In the genomic region with DNA sequence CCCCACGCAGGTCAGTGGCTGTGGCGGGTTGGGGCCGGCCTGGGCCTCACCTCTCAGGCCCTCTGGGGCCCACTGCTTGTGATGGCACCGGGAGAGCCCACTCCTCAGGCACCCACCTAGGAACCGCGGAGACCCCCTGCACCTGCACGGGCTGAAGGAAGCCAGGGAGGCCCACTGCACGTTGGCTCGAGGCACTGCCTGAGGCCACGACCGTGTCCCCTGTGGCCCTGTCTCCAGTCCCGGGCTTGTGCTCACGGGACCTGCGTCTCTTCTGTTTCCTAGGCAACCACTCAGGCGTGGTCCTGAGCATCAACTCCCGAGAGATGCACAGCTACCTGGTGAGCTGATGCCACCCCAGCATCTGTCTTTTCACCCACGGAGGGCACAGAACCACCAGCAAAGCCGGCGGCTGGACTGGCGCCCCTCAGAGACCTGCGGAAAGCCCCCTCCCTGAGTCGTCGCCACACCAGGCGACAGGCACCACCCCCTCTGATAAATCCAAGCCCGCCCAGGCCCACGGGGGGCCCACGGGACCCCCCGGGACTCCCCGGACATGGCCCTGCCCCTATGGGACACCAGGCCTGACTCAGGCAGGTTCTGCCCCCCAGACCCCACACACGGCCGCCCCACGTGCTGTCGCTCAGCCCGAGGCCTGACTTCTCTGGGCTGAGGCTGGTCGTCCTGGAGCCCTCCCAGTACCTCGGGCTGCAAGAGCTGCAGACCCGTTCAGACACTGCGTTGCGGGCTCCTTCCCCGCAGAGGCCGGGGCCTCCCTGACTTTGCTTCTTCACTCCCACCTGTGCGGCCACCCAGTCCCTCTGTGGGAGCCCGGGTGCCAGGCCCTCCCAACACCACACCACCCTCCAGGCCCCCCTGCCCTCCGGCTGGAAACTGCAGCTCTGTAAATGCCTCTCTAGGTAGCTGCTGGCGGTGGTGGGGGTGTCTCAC, we compare ENCODE assay signal across 29 cellular contexts.
"Had no signal": no experiment of that assay in that cellular context is flagged by ENCODE, and none has a peak within 500 bp of the region (broad histone marks: within the 10 kb centered on the region; RNA-seq: fewer than 3 reads in every experiment).

No MANE protein-coding gene starts in this region.

- H3K4me3 Mint-ChIP-seq: naive thymus-derived CD8-positive, alpha-beta T cell; nephron progenitor cell; stimulated activated effector memory CD8-positive, alpha-beta T cell treated with anti-CD3 and anti-CD28 coated beads, Interleukin-12 subunit alpha, Interleukin-12 subunit beta, amount 100 ng/mL, for 72 hours had no signal

- H3K4me1 ChIP-seq: colonic mucosa, esophagus squamous epithelium, psoas muscle, upper lobe of right lung, uterus had no signal

- ATAC-seq: naive thymus-derived CD8-positive, alpha-beta T cell; psoas muscle; right cardiac atrium; stimulated activated effector memory CD8-positive, alpha-beta T cell treated with anti-CD3 and anti-CD28 coated beads, Interleukin-12 subunit alpha, Interleukin-12 subunit beta, amount 100 ng/mL, for 72 hours; upper lobe of right lung had no signal

- H3K4me3 ChIP-seq: colonic mucosa, esophagus squamous epithelium, heart right ventricle, ovary, psoas muscle, sigmoid colon, thoracic aorta, tibial nerve, upper lobe of right lung, uterus had no signal

- H3K27me3 ChIP-seq: colonic mucosa, ovary, sigmoid colon, tibial nerve, upper lobe of right lung, uterus had no signal

- H3K9me3 ChIP-seq: colonic mucosa, esophagus squamous epithelium, ovary, psoas muscle, sigmoid colon, thoracic aorta, upper lobe of right lung, uterus had no signal

- H3K27me3 Mint-ChIP-seq: naive thymus-derived CD8-positive, alpha-beta T cell had no signal

- H3K36me3 ChIP-seq: colonic mucosa, esophagus squamous epithelium, heart right ventricle, ovary, thoracic aorta, upper lobe of right lung, uterus had no signal

- H3K27ac Mint-ChIP-seq: naive thymus-derived CD8-positive, alpha-beta T cell; nephron progenitor cell; stimulated activated effector memory CD8-positive, alpha-beta T cell treated with anti-CD3 and anti-CD28 coated beads, Interleukin-12 subunit alpha, Interleukin-12 subunit beta, amount 100 ng/mL, for 72 hours had no signal

- H3K27ac ChIP-seq: colonic mucosa, esophagus squamous epithelium, heart right ventricle, ovary, psoas muscle, sigmoid colon, thoracic aorta, tibial nerve, upper lobe of right lung, uterus had no signal

- FAIRE-seq: islet of Langerhans had no signal

- DNase-seq: colonic mucosa; dermis blood vessel endothelial cell; effector memory CD4-positive, alpha-beta T cell; erythroblast; esophagus squamous epithelium; foreskin melanocyte; glutamatergic neuron; heart right ventricle; hippocampal formation; kidney glomerular epithelial cell; mammary epithelial cell; mesendoderm; midbrain; naive thymus-derived CD8-positive, alpha-beta T cell; nephron progenitor cell; occipital lobe; ovary; sigmoid colon; stimulated activated CD4-positive, alpha-beta T cell treated with anti-CD3 and anti-CD28 coated beads, Interleukin-2, amount 100 ng/mL, for 24 hours; stimulated activated CD4-positive, alpha-beta T cell treated with anti-CD3 and anti-CD28 coated beads, Interleukin-4, amount 100 ng/mL, for 24 hours; stimulated activated naive CD4-positive, alpha-beta T cell treated with Interleukin-2 at 50 U/mL for 16 hours; upper lobe of right lung; uterus had no signal

- H3K9me3 Mint-ChIP-seq: naive thymus-derived CD8-positive, alpha-beta T cell; nephron progenitor cell; stimulated activated effector memory CD8-positive, alpha-beta T cell treated with anti-CD3 and anti-CD28 coated beads, Interleukin-12 subunit alpha, Interleukin-12 subunit beta, amount 100 ng/mL, for 72 hours had no signal
